Comparison of ENCODE assay signal across 21 cellular contexts in genomic region chr1:112872551-112872962, GRCh38.
A peak's percentile ranks its signal among the peaks of the same experiment; 100 is the strongest.
DNase-seq lines count a peak whose midpoint lies in the region; TF ChIP-seq lines count a peak whose summit lies in the region.
"Had no signal": no experiment of that assay in that cellular context is flagged by ENCODE, and none has a peak within 500 bp of the region (broad histone marks: within the 10 kb centered on the region; RNA-seq: fewer than 3 reads in every experiment).

No MANE protein-coding gene starts in this region.

- H3K4me1 Mint-ChIP-seq in brain, result peaks cover 14% of the 10 kb centered on the region

- TF ChIP-seq CTCF in brain (conservative IDR thresholded peaks at IDR 0.05), result no peak
- no peak for TF ChIP-seq CTCF in prostate gland (IDR thresholded peaks at IDR 0.05)

- H3K36me3 ChIP-seq in HUES64 (ENCODE audit: insufficient read depth, low read length), result no peaks in the 10 kb centered on the region
- H3K36me3 ChIP-seq in mesodermal cell (ENCODE audit: control insufficient read depth, insufficient read depth, low read length), result no peaks in the 10 kb centered on the region
- H3K36me3 ChIP-seq in prostate gland, result no peaks in the 10 kb centered on the region

- no peak for TF ChIP-seq POLR2A in prostate gland (IDR thresholded peaks at IDR 0.05)

- DNase-seq in CD1c-positive myeloid dendritic cell (ENCODE audit: extremely low spot score) (peak; percentile 46), NCI-H748 (lab: John Stamatoyannopoulos, UW; ENCODE audit: unreplicated experiment) (no peak), prostate gland (ENCODE audit: low spot score) (no peak)
- DNase-seq in effector CD4-positive, alpha-beta T cell, result no peak
- no peak for DNase-seq in activated naive CD4-positive, alpha-beta T cell treated with anti-CD3 and anti-CD28 coated beads, Interleukin-2, amount 50 U/mL, for 16 hours
- DNase-seq: activated CD4-positive, alpha-beta T cell treated with anti-CD3 and anti-CD28 coated beads, Interleukin-2, amount 50 U/mL, for 1 hour; activated CD8-positive, alpha-beta memory T cell treated with anti-CD3 and anti-CD28 coated beads, Interleukin-2, amount 50 U/mL, for 4 hours; activated naive CD4-positive, alpha-beta T cell; C1 segment of cervical spinal cord; DMS153; hypothalamus; Karpas-422; kidney; NCI-H1930; NCI-H446 treated with DMSO at 0.1 percent for 48 hours; substantia nigra; SW 1271 had no signal

- H3K4me1 ChIP-seq in HUES64 (ENCODE audit: insufficient read depth, low read length) (peaks cover 17% of the 10 kb centered on the region), mesodermal cell (ENCODE audit: control insufficient read depth, insufficient read depth, low read length, poor library complexity, severe bottlenecking) (peaks cover 15% of the 10 kb centered on the region), prostate gland (replicated peaks) (no peaks in the 10 kb centered on the region)

- H3K9me3 ChIP-seq in HUES64 (ENCODE audit: insufficient read depth, low read depth, low read length), result no peaks in the 10 kb centered on the region
- no peaks in the 10 kb centered on the region for H3K9me3 ChIP-seq in mesodermal cell (ENCODE audit: control insufficient read depth, low read length)
- no peaks in the 10 kb centered on the region for H3K9me3 ChIP-seq in prostate gland

- H3K27me3 ChIP-seq in HUES64 (ENCODE audit: insufficient read depth, low read length), result no peaks in the 10 kb centered on the region
- H3K27me3 ChIP-seq in prostate gland (replicated peaks; ENCODE audit: insufficient read depth), result no peaks in the 10 kb centered on the region

- H3K4me3 ChIP-seq in HUES64 (ENCODE audit: low read length), result no peak overlapping the region
- no peak overlapping the region for H3K4me3 ChIP-seq in mesodermal cell (ENCODE audit: extremely low read depth, insufficient read depth, low read length, poor library complexity, severe bottlenecking)
- no peak overlapping the region for H3K4me3 ChIP-seq in prostate gland

- H3K9me3 Mint-ChIP-seq in brain, result peaks cover 0 to 2% (median 0%) of the 10 kb centered on the region in 5 experiments

- H3K27ac ChIP-seq in HUES64 (ENCODE audit: low read depth, low read length) (peak overlapping the region; percentile 5; the same call in 1 of the 2 replicates), mesodermal cell (ENCODE audit: low read depth, low read length, severe bottlenecking) (peak overlapping the region; percentile 65), prostate gland (no peak overlapping the region)
- H3K27ac ChIP-seq: RWPE1 had no signal

- H3K36me3 Mint-ChIP-seq in brain, result no peaks in the 10 kb centered on the region

- peak overlapping the region in 4 of 5 experiments; percentile 0 to 48 (median 12) for H3K27ac Mint-ChIP-seq in brain

- no peaks in the 10 kb centered on the region for H3K27me3 Mint-ChIP-seq in brain

- 76% methylated on average over 1 of the region's 1 CpG for WGBS in HUES64
- WGBS in mesodermal cell (ENCODE audit: insufficient coverage in 2 of 2), 2 experiments, result 43 to 86% methylated on average over 1 of the region's 1 CpG
- 50% methylated on average over 1 of the region's 1 CpG for WGBS in prostate gland

- no peak overlapping the region for H3K4me3 Mint-ChIP-seq in brain

- intact Hi-C loops in prostate gland (cut with DNase I), result no loop called here

- no peak overlapping the region for H3K9ac ChIP-seq in HUES64 (ENCODE audit: low read depth, low read length)

Comparison
In these comparisons a context has a peak if more than half of its experiments do, and no peak if none do; other contexts are left out.
1. H3K27ac ChIP-seq: peak in HUES64 (single experiment) and mesodermal cell (single experiment); none in prostate gland (0 of 2).